Comparison of ENCODE assay signal across 22 cellular contexts in genomic region chr20:16759161-16759523, GRCh38. TPM values are rescaled to one million over a fixed set of nuclear protein-coding genes. Genes with fewer than 3 reads are reported as not detected.
"Had no signal": no experiment of that assay in that cellular context is flagged by ENCODE, and none has a peak within 500 bp of the region (broad histone marks: within the 10 kb centered on the region; RNA-seq: fewer than 3 reads in every experiment).

No MANE protein-coding gene starts in this region.

- H3K27me3 ChIP-seq: dorsolateral prefrontal cortex, foreskin keratinocyte, sigmoid colon, uterus had no signal

- H3K4me3 ChIP-seq: dorsolateral prefrontal cortex, esophagus muscularis mucosa, heart left ventricle, prostate gland, sigmoid colon, thoracic aorta, uterus had no signal

- H3K4me1 ChIP-seq: foreskin keratinocyte, uterus had no signal

- H3K27ac ChIP-seq: esophagus muscularis mucosa, foreskin keratinocyte, heart left ventricle, prostate gland, sigmoid colon, thoracic aorta, uterus had no signal

- H3K36me3 Mint-ChIP-seq: activated naive CD8-positive, alpha-beta T cell treated with anti-CD3 and anti-CD28 coated beads, Interleukin-2, amount 10 ng/mL, durations not matched to agents 7 days and 5 days; natural killer cell treated with Interleukin-12 subunit alpha and Interleukin-12 subunit beta and Interleukin-15 and Interleukin-18, amount 100 ng/mL, for 72 hours had no signal

- ATAC-seq: activated T-cell treated with anti-CD3 and anti-CD28 coated beads, Interleukin-2, amount 50 U/mL, for 4 hours; foreskin keratinocyte; heart left ventricle; natural killer cell treated with Interleukin-12 subunit alpha and Interleukin-12 subunit beta and Interleukin-15 and Interleukin-18, amount 100 ng/mL, for 72 hours had no signal

- H3K9me3 ChIP-seq: esophagus muscularis mucosa, heart left ventricle, prostate gland, sigmoid colon, thoracic aorta, uterus had no signal

- DNase-seq: activated CD4-positive, alpha-beta T cell treated with anti-CD3 and anti-CD28 coated beads, Interleukin-2, amount 50 U/mL, for 4 hours; activated CD4-positive, CD25-positive, alpha-beta regulatory T cell treated with anti-CD3 and anti-CD28 coated beads, Interleukin-2, amount 50 U/mL, for 72 hours; activated effector memory CD4-positive, alpha-beta T cell treated with anti-CD3 and anti-CD28 coated beads, Interleukin-2, amount 50 U/mL, for 16 hours; activated naive CD8-positive, alpha-beta T cell treated with anti-CD3 and anti-CD28 coated beads, Interleukin-2, amount 10 ng/mL, durations not matched to agents 7 days and 5 days; activated T-cell treated with anti-CD3 and anti-CD28 coated beads, Interleukin-2, amount 50 U/mL, for 4 hours; anterior cingulate cortex; dorsolateral prefrontal cortex; foreskin keratinocyte; heart left ventricle; occipital lobe; sigmoid colon; stimulated activated CD4-positive, alpha-beta T cell treated with anti-CD3 and anti-CD28 coated beads, Interleukin-4, amount 100 ng/mL, for 1 hour; stimulated activated CD8-positive, alpha-beta memory T cell treated with anti-CD3 and anti-CD28 coated beads, Interleukin-4, amount 100 ng/mL, for 48 hours; uterus had no signal

- H3K9me3 Mint-ChIP-seq: activated T-cell treated with anti-CD3 and anti-CD28 coated beads, Interleukin-2, amount 50 U/mL, for 4 hours; natural killer cell treated with Interleukin-12 subunit alpha and Interleukin-12 subunit beta and Interleukin-15 and Interleukin-18, amount 100 ng/mL, for 72 hours had no signal

- H3K4me1 Mint-ChIP-seq: activated naive CD8-positive, alpha-beta T cell treated with anti-CD3 and anti-CD28 coated beads, Interleukin-2, amount 10 ng/mL, durations not matched to agents 7 days and 5 days had no signal

- H3K36me3 ChIP-seq: esophagus muscularis mucosa, heart left ventricle, prostate gland, sigmoid colon, thoracic aorta, uterus had no signal

- H3K27ac Mint-ChIP-seq: activated naive CD8-positive, alpha-beta T cell treated with anti-CD3 and anti-CD28 coated beads, Interleukin-2, amount 10 ng/mL, durations not matched to agents 7 days and 5 days; natural killer cell treated with Interleukin-12 subunit alpha and Interleukin-12 subunit beta and Interleukin-15 and Interleukin-18, amount 100 ng/mL, for 72 hours; stimulated activated naive CD8-positive, alpha-beta T cell treated with anti-CD3 and anti-CD28 coated beads, Interleukin-15, Interleukin-2, amounts not matched to agents 100 ng/mL and 50 ng/mL, for 24 hours; T-helper 2 cell treated with Interferon-gamma antibody and Interleukin-4, amounts not matched to agents 5 μg/mL and 100 μg/mL, for 36 hours had no signal

- H3K4me3 Mint-ChIP-seq: activated naive CD8-positive, alpha-beta T cell treated with anti-CD3 and anti-CD28 coated beads, Interleukin-2, amount 10 ng/mL, durations not matched to agents 7 days and 5 days; activated T-cell treated with anti-CD3 and anti-CD28 coated beads, Interleukin-2, amount 50 U/mL, for 4 hours; natural killer cell treated with Interleukin-12 subunit alpha and Interleukin-12 subunit beta and Interleukin-15 and Interleukin-18, amount 100 ng/mL, for 72 hours; stimulated activated naive CD8-positive, alpha-beta T cell treated with anti-CD3 and anti-CD28 coated beads, Interleukin-15, Interleukin-2, amounts not matched to agents 100 ng/mL and 50 ng/mL, for 24 hours; T-helper 2 cell treated with Interferon-gamma antibody and Interleukin-4, amounts not matched to agents 5 μg/mL and 100 μg/mL, for 36 hours had no signal

RNA-seq across cellular contexts. Expression of gene OTOR, which starts 11.0 kb away (rescaled TPM):
- total RNA-seq: activated naive CD8-positive, alpha-beta T cell treated with anti-CD3 and anti-CD28 coated beads, Interleukin-2, amount 10 ng/mL, durations not matched to agents 7 days and 5 days; activated T-cell treated with anti-CD3 and anti-CD28 coated beads, Interleukin-2, amount 50 U/mL, for 4 hours; esophagus muscularis mucosa; foreskin keratinocyte; heart left ventricle; lung microvascular endothelial cell; mononuclear cell; natural killer cell treated with Interleukin-12 subunit alpha and Interleukin-12 subunit beta and Interleukin-15 and Interleukin-18, amount 100 ng/mL, for 72 hours; prostate gland; sigmoid colon; thoracic aorta; uterus had no signal
